11 cellular contexts compared by ENCODE assay signal in the genomic region with DNA sequence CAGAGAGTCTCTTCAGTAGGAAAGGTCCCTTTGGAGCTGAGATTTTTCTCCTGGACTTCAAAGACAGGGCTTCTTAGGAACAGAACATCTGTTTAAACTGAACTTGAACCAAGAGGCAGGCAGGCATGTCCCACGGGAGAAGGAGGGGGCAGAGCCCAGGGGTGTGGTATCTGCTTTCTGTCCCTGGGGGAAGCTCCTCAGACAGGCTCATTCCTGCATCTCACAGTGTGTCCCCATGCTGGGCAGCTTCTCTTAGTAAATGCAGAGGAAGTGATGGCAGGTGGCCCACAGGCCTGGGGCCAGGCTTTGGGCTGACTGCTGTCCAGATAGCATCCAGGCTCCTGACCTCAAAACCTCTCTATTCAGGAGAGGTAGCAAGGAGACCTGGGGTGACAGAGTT.
DNase-seq lines count a peak whose midpoint lies in the region; ATAC-seq and TF ChIP-seq lines count a peak whose summit lies in the region.
"Had no signal": no experiment of that assay in that cellular context is flagged by ENCODE, and none has a peak within 500 bp of the region (broad histone marks: within the 10 kb centered on the region; RNA-seq: fewer than 3 reads in every experiment).

No MANE protein-coding gene starts in this region.

- H3K36me3 ChIP-seq in HEK293 (ENCODE audit: control insufficient read depth in 2 of 2, insufficient read depth in 1 of 2, low read length in 2 of 2), result no peaks in the 10 kb centered on the region
- no peaks in the 10 kb centered on the region for H3K36me3 ChIP-seq in stomach smooth muscle (ENCODE audit: control insufficient read depth in 2 of 2, insufficient read depth in 2 of 2, low read length in 2 of 2)

- DNase-seq in cerebellar cortex (ENCODE audit: low spot score) (peak; percentile 77), islet precursor cell (peak; percentile 60), AML-193 (lab: John Stamatoyannopoulos, UW) (no peak), NCI-H1417 treated with DMSO at 0.1 percent for 48 hours (lab: John Stamatoyannopoulos, UW) (no peak), T-helper 9 cell (no peak)
- DNase-seq: effector CD4-positive, alpha-beta T cell; NCI-H146; stimulated activated CD4-positive, alpha-beta T cell treated with anti-CD3 and anti-CD28 coated beads, Interleukin-12 subunit alpha, Interleukin-12 subunit beta, amount 100 ng/mL, for 4 hours had no signal

- CTCF ChIA-PET in HEK293 (lab: Yijun Ruan, JAX), result interaction anchor here (0.6 to 3.8 kb wide), 23 partner anchors 10 to 331 kb away, joined by 3 to 25 read pairs (median 5); no protein-coding TSS in a partner anchor

- H3K9ac ChIP-seq in stomach smooth muscle (ENCODE audit: low read length in 2 of 2), result peak overlapping the region; percentile 29 to 35

- no peak for ATAC-seq in HG03039 (IDR thresholded peaks at IDR 0.05; ENCODE audit: unreplicated experiment)

- POLR2A ChIA-PET in HEK293 (lab: Yijun Ruan, JAX), result no interaction called here

- H3K4me1 ChIP-seq in HEK293 (ENCODE audit: control insufficient read depth, insufficient read depth, low read length) (no peaks in the 10 kb centered on the region), stomach smooth muscle (ENCODE audit: control insufficient read depth, insufficient read depth, low read length) (peaks cover 55% of the 10 kb centered on the region)

- H3K4me3 ChIP-seq in HEK293 (ENCODE audit: low read depth, low read length) (no peak overlapping the region), stomach smooth muscle (ENCODE audit: low read length in 2 of 2) (peak overlapping the region in 1 of 2 donors; percentile 40)

- no peaks in the 10 kb centered on the region for H3K27me3 ChIP-seq in stomach smooth muscle (ENCODE audit: control insufficient read depth in 1 of 2, insufficient read depth in 2 of 2, low read length in 2 of 2)

- TF ChIP-seq CTCF in HEK293 (tag by site-specific recombination; IDR thresholded peaks at IDR 0.05), result no peak

- no peak overlapping the region for H3K27ac ChIP-seq in HEK293 (ENCODE audit: extremely low read depth, low read depth, low read length)
- peak overlapping the region; percentile 84 for H3K27ac ChIP-seq in stomach smooth muscle (ENCODE audit: low read length)

- H3K9me3 ChIP-seq in HEK293 (ENCODE audit: control insufficient read depth, insufficient read depth, low read depth, low read length) (no peaks in the 10 kb centered on the region), stomach smooth muscle (ENCODE audit: control insufficient read depth in 2 of 2, low read length in 2 of 2) (no peaks in the 10 kb centered on the region)

TF ChIP-seq in HEK293, 187 proteins besides CTCF, POLR2A, EP300 and RAD21:
- TF ChIP-seq ZNF324 (tag by site-specific recombination; IDR thresholded peaks at IDR 0.05), result no peak
- peak; percentile 65 for TF ChIP-seq ZIC2 (tag by site-specific recombination; IDR thresholded peaks at IDR 0.05)
- 0 out of 2 replicates have a peak, but pooled peaks have one; percentile 18 for TF ChIP-seq GLIS1 (tag by site-specific recombination; IDR thresholded peaks at IDR 0.05)
- TF ChIP-seq, protein P1, sequence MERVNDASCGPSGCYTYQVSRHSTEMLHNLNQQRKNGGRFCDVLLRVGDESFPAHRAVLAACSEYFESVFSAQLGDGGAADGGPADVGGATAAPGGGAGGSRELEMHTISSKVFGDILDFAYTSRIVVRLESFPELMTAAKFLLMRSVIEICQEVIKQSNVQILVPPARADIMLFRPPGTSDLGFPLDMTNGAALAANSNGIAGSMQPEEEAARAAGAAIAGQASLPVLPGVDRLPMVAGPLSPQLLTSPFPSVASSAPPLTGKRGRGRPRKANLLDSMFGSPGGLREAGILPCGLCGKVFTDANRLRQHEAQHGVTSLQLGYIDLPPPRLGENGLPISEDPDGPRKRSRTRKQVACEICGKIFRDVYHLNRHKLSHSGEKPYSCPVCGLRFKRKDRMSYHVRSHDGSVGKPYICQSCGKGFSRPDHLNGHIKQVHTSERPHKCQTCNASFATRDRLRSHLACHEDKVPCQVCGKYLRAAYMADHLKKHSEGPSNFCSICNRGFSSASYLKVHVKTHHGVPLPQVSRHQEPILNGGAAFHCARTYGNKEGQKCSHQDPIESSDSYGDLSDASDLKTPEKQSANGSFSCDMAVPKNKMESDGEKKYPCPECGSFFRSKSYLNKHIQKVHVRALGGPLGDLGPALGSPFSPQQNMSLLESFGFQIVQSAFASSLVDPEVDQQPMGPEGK (tag by site-specific recombination; IDR thresholded peaks at IDR 0.05), result no peak

Comparison
In these comparisons a context has a peak if more than half of its experiments do, and no peak if none do; other contexts are left out.
1. DNase-seq: peak in cerebellar cortex (single experiment) and islet precursor cell (single experiment); none in AML-193 (0 of 2), NCI-H1417 treated with DMSO at 0.1 percent for 48 hours (single experiment) and T-helper 9 cell (single experiment).